ENCODE assay signal across 17 cellular contexts in the genomic region with DNA sequence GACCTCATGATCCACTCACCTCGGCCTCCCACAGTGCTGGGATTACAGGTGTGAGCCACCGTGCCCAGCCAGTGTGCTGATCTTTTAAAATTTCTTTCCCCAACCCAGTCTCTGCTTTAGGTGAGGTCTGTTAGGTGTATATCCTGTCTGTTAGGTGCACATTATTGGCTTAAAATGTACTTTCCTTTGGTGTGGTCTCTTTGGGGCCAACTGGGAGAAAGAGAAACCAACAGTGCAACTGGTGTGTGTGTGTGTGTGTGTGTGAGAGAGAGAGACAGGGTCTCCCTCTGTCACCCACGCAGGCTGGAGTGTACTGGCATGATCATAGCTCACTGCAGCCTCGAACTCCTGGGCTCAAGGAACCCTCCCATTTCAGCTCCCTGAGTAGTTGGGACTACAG.
"Had no signal": no experiment of that assay in that cellular context is flagged by ENCODE, and none has a peak within 500 bp of the region (broad histone marks: within the 10 kb centered on the region; RNA-seq: fewer than 3 reads in every experiment).

No MANE protein-coding gene starts in this region.

- H3K27me3 Mint-ChIP-seq: memory B cell, progenitor cell of endocrine pancreas had no signal

- H3K4me1 ChIP-seq: gastroesophageal sphincter, left ventricle myocardium inferior, transverse colon had no signal

- ATAC-seq: gastroesophageal sphincter; right cardiac atrium; stimulated activated effector memory CD8-positive, alpha-beta T cell treated with anti-CD3 and anti-CD28 coated beads, Interleukin-12 subunit alpha, Interleukin-12 subunit beta, amount 100 ng/mL, for 72 hours had no signal

- H3K9me3 Mint-ChIP-seq: memory B cell; nephron; stimulated activated effector memory CD8-positive, alpha-beta T cell treated with anti-CD3 and anti-CD28 coated beads, Interleukin-12 subunit alpha, Interleukin-12 subunit beta, amount 100 ng/mL, for 72 hours had no signal

- H3K36me3 Mint-ChIP-seq: stimulated activated effector memory CD8-positive, alpha-beta T cell treated with anti-CD3 and anti-CD28 coated beads, Interleukin-12 subunit alpha, Interleukin-12 subunit beta, amount 100 ng/mL, for 72 hours had no signal

- H3K9me3 ChIP-seq: gastroesophageal sphincter, left ventricle myocardium inferior, SK-N-SH, transverse colon had no signal

- H3K27me3 ChIP-seq: gastroesophageal sphincter, transverse colon had no signal

- H3K27ac ChIP-seq: gastroesophageal sphincter, left ventricle myocardium inferior, transverse colon had no signal

- H3K4me1 Mint-ChIP-seq: nephron had no signal

- H3K4me3 ChIP-seq: gastroesophageal sphincter, left ventricle myocardium inferior, transverse colon had no signal

- H3K27ac Mint-ChIP-seq: memory B cell; nephron; progenitor cell of endocrine pancreas; stimulated activated effector memory CD8-positive, alpha-beta T cell treated with anti-CD3 and anti-CD28 coated beads, Interleukin-12 subunit alpha, Interleukin-12 subunit beta, amount 100 ng/mL, for 72 hours had no signal

- DNase-seq: activated CD4-positive, CD25-positive, alpha-beta regulatory T cell treated with anti-CD3 and anti-CD28 coated beads, Interleukin-2, amount 50 U/mL, for 72 hours; activated T-cell treated with anti-CD3 and anti-CD28 coated beads for 4 hours; cortex of kidney; effector CD8-positive, alpha-beta T cell; kidney; left ventricle myocardium inferior; occipital lobe; right cardiac atrium; SK-N-SH; small intestine; substantia nigra; transverse colon had no signal

- H3K4me3 Mint-ChIP-seq: memory B cell; nephron; stimulated activated effector memory CD8-positive, alpha-beta T cell treated with anti-CD3 and anti-CD28 coated beads, Interleukin-12 subunit alpha, Interleukin-12 subunit beta, amount 100 ng/mL, for 72 hours had no signal
